ENCODE assay signal across 1 cellular context in genomic region chr6:36139991-36140710, GRCh38.
TF ChIP-seq lines count a peak whose summit lies in the region.

No MANE protein-coding gene starts in this region.

TF ChIP-seq in K562, 482 proteins besides CTCF, POLR2A, EP300 and RAD21 (continued from another document):
- TF ChIP-seq, protein P1, sequence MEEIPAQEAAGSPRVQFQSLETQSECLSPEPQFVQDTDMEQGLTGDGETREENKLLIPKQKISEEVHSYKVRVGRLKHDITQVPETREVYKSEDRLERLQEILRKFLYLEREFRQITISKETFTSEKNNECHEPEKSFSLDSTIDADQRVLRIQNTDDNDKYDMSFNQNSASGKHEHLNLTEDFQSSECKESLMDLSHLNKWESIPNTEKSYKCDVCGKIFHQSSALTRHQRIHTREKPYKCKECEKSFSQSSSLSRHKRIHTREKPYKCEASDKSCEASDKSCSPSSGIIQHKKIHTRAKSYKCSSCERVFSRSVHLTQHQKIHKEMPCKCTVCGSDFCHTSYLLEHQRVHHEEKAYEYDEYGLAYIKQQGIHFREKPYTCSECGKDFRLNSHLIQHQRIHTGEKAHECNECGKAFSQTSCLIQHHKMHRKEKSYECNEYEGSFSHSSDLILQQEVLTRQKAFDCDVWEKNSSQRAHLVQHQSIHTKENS (CRISPR knock-in tag; IDR thresholded peaks at IDR 0.05): no peak
